In genomic region chr12:12582193-12582881, GRCh38 we compare ENCODE assay signal across 11 cellular contexts. TPM values are rescaled to one million over a fixed set of nuclear protein-coding genes. Genes with fewer than 3 reads are reported as not detected.
DNase-seq lines count a peak whose midpoint lies in the region; ATAC-seq and TF ChIP-seq lines count a peak whose summit lies in the region.
"Had no signal": no experiment of that assay in that cellular context is flagged by ENCODE, and none has a peak within 500 bp of the region (broad histone marks: within the 10 kb centered on the region; RNA-seq: fewer than 3 reads in every experiment).

No MANE protein-coding gene starts in this region.

- H3K36me3 Mint-ChIP-seq in endothelial cell (ENCODE audit: low read depth, unreplicated experiment), result no peaks in the 10 kb centered on the region
- H3K36me3 Mint-ChIP-seq: brain had no signal

- intact Hi-C loops in adrenal gland (cut with DNase I) (no loop called here), left cardiac atrium (cut with DNase I) (no loop called here)

- no peak overlapping the region for H3K4me3 ChIP-seq in adrenal gland
- H3K4me3 ChIP-seq: lung had no signal

- peak overlapping the region in 3 of 5 donors; percentile 37 to 87 (median 75) for H3K27ac ChIP-seq in adrenal gland

- H3K9me3 Mint-ChIP-seq in endothelial cell (ENCODE audit: unreplicated experiment), result no peaks in the 10 kb centered on the region
- H3K9me3 Mint-ChIP-seq: brain had no signal

- no peaks in the 10 kb centered on the region for H3K27me3 Mint-ChIP-seq in endothelial cell (ENCODE audit: unreplicated experiment)

- DNase-seq in adrenal gland (peak in 1 of 7 donors; percentile 8), COLO829 (ENCODE audit: low spot score) (no peak), left cardiac atrium (no peak), endothelial cell (ENCODE audit: low spot score) (no peak)
- no peak for DNase-seq in effector CD8-positive, alpha-beta T cell (lab: John Stamatoyannopoulos, UW)
- DNase-seq: activated CD4-positive, CD25-positive, alpha-beta regulatory T cell treated with anti-CD3 and anti-CD28 coated beads, Interleukin-2, amount 50 U/mL, for 72 hours had no signal

- H3K4me3 Mint-ChIP-seq in endothelial cell (ENCODE audit: unreplicated experiment), result no peak overlapping the region
- H3K4me3 Mint-ChIP-seq: brain had no signal

- TF ChIP-seq POLR2A in GM18505 (IDR thresholded peaks at IDR 0.05; ENCODE audit: borderline replicate concordance, extremely low read depth, insufficient read depth, insufficient read length) (peak; percentile 25), adrenal gland (IDR thresholded peaks at IDR 0.05) (no peak)

- ATAC-seq in GM18505 (IDR thresholded peaks at IDR 0.05; ENCODE audit: unreplicated experiment) (peak; percentile 36), GM19467 (IDR thresholded peaks at IDR 0.05; ENCODE audit: unreplicated experiment) (peak; percentile 33), HG03103 (IDR thresholded peaks at IDR 0.05; ENCODE audit: low read depth, unreplicated experiment) (peak; percentile 32), left cardiac atrium (no peak)

- peaks cover 15% of the 10 kb centered on the region for H3K4me1 Mint-ChIP-seq in endothelial cell (ENCODE audit: unreplicated experiment)
- H3K4me1 Mint-ChIP-seq: brain had no signal

- no peak overlapping the region for H3K27ac Mint-ChIP-seq in endothelial cell (ENCODE audit: unreplicated experiment)
- H3K27ac Mint-ChIP-seq: brain had no signal

- no peaks in the 10 kb centered on the region for H3K9me3 ChIP-seq in adrenal gland (replicated peaks in 1 of 3)

- WGBS in adrenal gland, 4 donors, result 84 to 91% (median 88%) methylated on average over 4 of the region's 4 CpGs

- no peak for TF ChIP-seq CTCF in adrenal gland (IDR thresholded peaks at IDR 0.05)
- no peak for TF ChIP-seq CTCF in endothelial cell (IDR thresholded peaks at IDR 0.05; ENCODE audit: unreplicated experiment)

- no peaks in the 10 kb centered on the region for H3K36me3 ChIP-seq in adrenal gland (replicated peaks in 1 of 2)

- no peaks in the 10 kb centered on the region for H3K27me3 ChIP-seq in adrenal gland

- peaks cover 27 to 46% of the 10 kb centered on the region in 2 donors for H3K4me1 ChIP-seq in adrenal gland (replicated peaks in 1 of 2)

RNA-seq across cellular contexts. Expression of gene DUSP16, which starts 19.7 kb away (rescaled TPM):
- 100 to 1,000 TPM in 5 of 8 donors, 10 to 100 TPM in 3; 36.4 to 374 (median 118) TPM for total RNA-seq in adrenal gland
- polyA plus RNA-seq in adrenal gland, result 100 to 1,000 TPM in 1 of 3 donors, 10 to 100 TPM in 2; 24.5 to 108 (median 32.2) TPM
- 10 to 100 TPM; 11.5 to 17.3 TPM for total RNA-seq in left cardiac atrium
- 12.9 TPM for total RNA-seq in endothelial cell (ENCODE audit: unreplicated experiment)

RNA-seq across cellular contexts. Expression of gene CREBL2, which starts 29.3 kb away (rescaled TPM):
- total RNA-seq in adrenal gland (100 to 1,000 TPM; 116 to 357 (median 151) TPM), left cardiac atrium (10 to 100 TPM; 20.4 to 21.0 TPM), endothelial cell (ENCODE audit: unreplicated experiment) (26.9 TPM)
- polyA plus RNA-seq in adrenal gland, result 100 to 1,000 TPM in 1 of 3 donors, 10 to 100 TPM in 2; 41.5 to 307 (median 50.4) TPM

Comparison
In these comparisons a context has a peak if more than half of its experiments do, and no peak if none do; other contexts are left out.
1. ATAC-seq: peak in GM18505 (single experiment), GM19467 (single experiment) and HG03103 (single experiment); none in left cardiac atrium (0 of 2).